In the genomic region with DNA sequence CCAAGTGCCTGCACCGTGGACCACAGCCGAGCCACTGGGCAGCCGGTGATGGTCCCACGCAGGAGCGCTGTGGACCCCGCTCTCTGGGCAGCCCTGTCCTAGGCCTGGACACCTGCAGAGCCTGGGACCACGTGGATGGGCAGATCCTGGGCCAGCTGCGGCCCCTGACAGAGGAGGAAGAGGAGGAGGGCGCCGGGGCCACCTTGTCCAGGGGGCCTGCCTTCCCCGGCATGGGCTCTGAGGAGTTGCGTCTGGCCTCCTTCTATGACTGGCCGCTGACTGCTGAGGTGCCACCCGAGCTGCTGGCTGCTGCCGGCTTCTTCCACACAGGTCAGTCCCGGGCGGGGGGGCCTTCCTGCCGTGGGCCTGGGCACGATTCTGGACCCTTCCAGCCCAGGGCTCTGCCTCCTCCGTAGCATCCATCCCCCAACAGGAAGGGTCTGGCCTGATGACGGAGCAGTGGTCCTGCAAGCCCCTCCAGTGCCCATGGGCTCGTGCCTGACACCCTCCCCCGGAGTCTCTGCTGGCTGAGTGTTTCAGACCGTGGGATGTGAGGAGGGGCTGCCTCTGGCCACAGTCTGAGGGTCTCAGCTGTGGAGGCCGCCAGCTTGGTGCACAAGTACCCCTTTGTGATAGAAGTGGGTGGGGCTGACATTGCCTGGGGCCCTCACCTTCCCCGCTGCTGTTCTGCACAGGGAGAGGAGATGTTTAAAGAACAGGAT, we compare ENCODE assay signal across 24 cellular contexts. TPM values are rescaled to one million over a fixed set of nuclear protein-coding genes. Genes with fewer than 3 reads are reported as not detected.
"Had no signal": no experiment of that assay in that cellular context is flagged by ENCODE, and none has a peak within 500 bp of the region (broad histone marks: within the 10 kb centered on the region; RNA-seq: fewer than 3 reads in every experiment).

No MANE protein-coding gene starts in this region.

- H3K27ac ChIP-seq: breast epithelium, epithelial cell of prostate, SJSA1, thoracic aorta had no signal

- H3K4me3 Mint-ChIP-seq: activated B cell treated with CpG ODN at 0.5 μM for 24 hours; activated naive CD8-positive, alpha-beta T cell treated with anti-CD3 and anti-CD28 coated beads, Interleukin-2, amount 10 ng/mL, durations not matched to agents 7 days and 5 days; activated T-helper 1 cell treated with anti-CD3 and anti-CD28 coated beads, Interleukin-12 subunit alpha, Interleukin-12 subunit beta, Interleukin-2, Interleukin-4 antibody, amounts not matched to agents 30 ng/mL and 10 ng/mL and 1 ng/mL, durations not matched to agents 14 hours and 24 hours and 36 hours had no signal

- ATAC-seq: left colon, right cardiac atrium had no signal

- DNase-seq: activated B cell treated with CpG ODN at 0.5 μM for 24 hours; activated CD4-positive, alpha-beta T cell treated with anti-CD3 and anti-CD28 coated beads for 48 hours; activated naive CD4-positive, alpha-beta T cell; activated naive CD8-positive, alpha-beta T cell treated with anti-CD3 and anti-CD28 coated beads, Interleukin-2, amount 10 ng/mL, durations not matched to agents 7 days and 5 days; anterior cingulate cortex; cerebellar nuclear complex; effector memory CD4-positive, alpha-beta T cell; head of caudate nucleus; left colon; naive B cell; posterior cingulate gyrus; spleen; SW 1271 had no signal

- H3K27me3 ChIP-seq: SJSA1 had no signal

- H3K9me3 Mint-ChIP-seq: activated B cell treated with CpG ODN at 0.5 μM for 24 hours; activated naive CD8-positive, alpha-beta T cell treated with anti-CD3 and anti-CD28 coated beads, Interleukin-2, amount 10 ng/mL, durations not matched to agents 7 days and 5 days; activated T-helper 1 cell treated with anti-CD3 and anti-CD28 coated beads, Interleukin-12 subunit alpha, Interleukin-12 subunit beta, Interleukin-2, Interleukin-4 antibody, amounts not matched to agents 30 ng/mL and 10 ng/mL and 1 ng/mL, durations not matched to agents 14 hours and 24 hours and 36 hours had no signal

- H3K4me1 Mint-ChIP-seq: activated naive CD8-positive, alpha-beta T cell treated with anti-CD3 and anti-CD28 coated beads, Interleukin-2, amount 10 ng/mL, durations not matched to agents 7 days and 5 days had no signal

- H3K9me3 ChIP-seq: breast epithelium, SJSA1, spleen, thoracic aorta had no signal

- H3K27ac Mint-ChIP-seq: activated B cell treated with CpG ODN at 0.5 μM for 24 hours; activated naive CD8-positive, alpha-beta T cell treated with anti-CD3 and anti-CD28 coated beads, Interleukin-2, amount 10 ng/mL, durations not matched to agents 7 days and 5 days; activated T-helper 1 cell treated with anti-CD3 and anti-CD28 coated beads, Interleukin-12 subunit alpha, Interleukin-12 subunit beta, Interleukin-2, Interleukin-4 antibody, amounts not matched to agents 30 ng/mL and 10 ng/mL and 1 ng/mL, durations not matched to agents 14 hours and 24 hours and 36 hours had no signal

- H3K4me1 ChIP-seq: breast epithelium had no signal

- H3K4me3 ChIP-seq: breast epithelium, SJSA1, spleen, thoracic aorta had no signal

- H3K36me3 ChIP-seq: breast epithelium, SJSA1, spleen, thoracic aorta had no signal

RNA-seq across cellular contexts. Expression of gene BIRC7, which starts 0.6 kb away (rescaled TPM):
- total RNA-seq: activated B cell treated with CpG ODN at 0.5 μM for 24 hours; activated CD8-positive, alpha-beta memory T cell treated with anti-CD3 and anti-CD28 coated beads for 36 hours; activated naive CD8-positive, alpha-beta T cell treated with anti-CD3 and anti-CD28 coated beads, Interleukin-2, amount 10 ng/mL, durations not matched to agents 7 days and 5 days; activated T-helper 1 cell treated with anti-CD3 and anti-CD28 coated beads, Interleukin-12 subunit alpha, Interleukin-12 subunit beta, Interleukin-2, Interleukin-4 antibody, amounts not matched to agents 30 ng/mL and 10 ng/mL and 1 ng/mL, durations not matched to agents 14 hours and 24 hours and 36 hours; fibroblast of lung; lung microvascular endothelial cell; right cardiac atrium; SJSA1; T-helper 2 cell treated with Interferon-gamma antibody and Interleukin-4, amounts not matched to agents 100 ng/mL and 5 ng/mL, for 36 hours; thoracic aorta had no signal
- polyA plus RNA-seq: fibroblast of lung, right cardiac atrium had no signal

RNA-seq across cellular contexts. Expression of gene NKAIN4, which starts 18.0 kb away (rescaled TPM):
- total RNA-seq: activated B cell treated with CpG ODN at 0.5 μM for 24 hours; activated CD8-positive, alpha-beta memory T cell treated with anti-CD3 and anti-CD28 coated beads for 36 hours; activated naive CD8-positive, alpha-beta T cell treated with anti-CD3 and anti-CD28 coated beads, Interleukin-2, amount 10 ng/mL, durations not matched to agents 7 days and 5 days; activated T-helper 1 cell treated with anti-CD3 and anti-CD28 coated beads, Interleukin-12 subunit alpha, Interleukin-12 subunit beta, Interleukin-2, Interleukin-4 antibody, amounts not matched to agents 30 ng/mL and 10 ng/mL and 1 ng/mL, durations not matched to agents 14 hours and 24 hours and 36 hours; breast epithelium; fibroblast of lung; lung microvascular endothelial cell; mononuclear cell; right cardiac atrium; SJSA1; spleen; T-helper 2 cell treated with Interferon-gamma antibody and Interleukin-4, amounts not matched to agents 100 ng/mL and 5 ng/mL, for 36 hours; thoracic aorta had no signal
- polyA plus RNA-seq: fibroblast of lung, right cardiac atrium had no signal

RNA-seq across cellular contexts. Expression of gene COL20A1, which starts 56.7 kb away (rescaled TPM):
- total RNA-seq: activated B cell treated with CpG ODN at 0.5 μM for 24 hours; activated CD8-positive, alpha-beta memory T cell treated with anti-CD3 and anti-CD28 coated beads for 36 hours; activated T-helper 1 cell treated with anti-CD3 and anti-CD28 coated beads, Interleukin-12 subunit alpha, Interleukin-12 subunit beta, Interleukin-2, Interleukin-4 antibody, amounts not matched to agents 30 ng/mL and 10 ng/mL and 1 ng/mL, durations not matched to agents 14 hours and 24 hours and 36 hours; breast epithelium; fibroblast of lung; left colon; mononuclear cell; right cardiac atrium; SJSA1; T-helper 2 cell treated with Interferon-gamma antibody and Interleukin-4, amounts not matched to agents 100 ng/mL and 5 ng/mL, for 36 hours; thoracic aorta had no signal
- polyA plus RNA-seq: fibroblast of lung, right cardiac atrium had no signal
